24 cellular contexts compared by ENCODE assay signal in the genomic region with DNA sequence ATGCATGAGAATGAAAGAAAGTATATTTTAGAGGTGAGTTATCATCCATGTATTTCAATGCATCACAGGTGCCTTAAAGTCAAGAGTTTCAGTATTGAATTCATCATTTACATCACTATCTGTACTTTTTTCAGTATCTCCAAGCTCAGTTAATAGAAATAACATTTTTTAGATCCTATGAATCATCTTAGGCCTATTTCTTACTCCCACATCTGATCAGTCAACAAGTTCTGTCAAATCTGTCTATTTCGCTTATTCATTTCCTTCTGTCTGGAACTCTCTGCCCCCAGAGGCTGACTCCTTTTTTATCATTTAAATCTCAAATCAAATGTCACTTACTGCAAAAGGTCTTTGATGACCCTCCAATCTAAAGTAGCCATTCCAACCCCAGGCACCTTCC.
"Had no signal": no experiment of that assay in that cellular context is flagged by ENCODE, and none has a peak within 500 bp of the region (broad histone marks: within the 10 kb centered on the region; RNA-seq: fewer than 3 reads in every experiment).

No MANE protein-coding gene starts in this region.

- H3K27ac Mint-ChIP-seq: dendritic cell treated with granulocyte-macrophage colony-stimulating factor and Interleukin-4, amounts not matched to agents 40 ng/mL and 50 ng/mL, for 4 days; endodermal cell; memory B cell; natural killer cell had no signal

- ATAC-seq: left lobe of liver, natural killer cell, pancreas, right lobe of liver had no signal

- H3K4me3 ChIP-seq: colonic mucosa, esophagus squamous epithelium, lung, pancreas, right lobe of liver, smooth muscle cell, stomach, thyroid gland, vagina had no signal

- H3K27me3 Mint-ChIP-seq: dendritic cell treated with granulocyte-macrophage colony-stimulating factor and Interleukin-4, amounts not matched to agents 40 ng/mL and 50 ng/mL, for 4 days; memory B cell had no signal

- H3K9me3 Mint-ChIP-seq: dendritic cell treated with granulocyte-macrophage colony-stimulating factor and Interleukin-4, amounts not matched to agents 40 ng/mL and 50 ng/mL, for 4 days; endodermal cell; neural crest cell had no signal

- H3K4me1 Mint-ChIP-seq: memory B cell, natural killer cell, neural crest cell had no signal

- DNase-seq: colonic mucosa; effector CD8-positive, alpha-beta T cell; endodermal cell; erythroblast; esophagus squamous epithelium; kidney; natural killer cell; pancreas; right lobe of liver; stimulated activated CD4-positive, alpha-beta T cell treated with anti-CD3 and anti-CD28 coated beads, Interleukin-12 subunit alpha, Interleukin-12 subunit beta, amount 100 ng/mL, for 4 hours; stimulated activated CD4-positive, alpha-beta T cell treated with anti-CD3 and anti-CD28 coated beads, Interleukin-1b, Interleukin-23, amount 100 ng/mL, for 48 hours; stimulated activated CD4-positive, alpha-beta T cell treated with anti-CD3 and anti-CD28 coated beads, Interleukin-4, amount 100 ng/mL, for 1 hour; stimulated activated CD8-positive, alpha-beta memory T cell treated with anti-CD3 and anti-CD28 coated beads, Interleukin-4, amount 100 ng/mL, for 48 hours; stimulated activated naive CD4-positive, alpha-beta T cell treated with Interleukin-2 at 50 U/mL for 16 hours; stomach; thyroid gland; trophoblast cell had no signal

- H3K4me3 Mint-ChIP-seq: dendritic cell treated with granulocyte-macrophage colony-stimulating factor and Interleukin-4, amounts not matched to agents 40 ng/mL and 50 ng/mL, for 4 days; endodermal cell; memory B cell; natural killer cell; neural crest cell had no signal

- H3K36me3 Mint-ChIP-seq: memory B cell, natural killer cell had no signal
